In genomic region chr1:200588698-200589097, GRCh38 we compare ENCODE assay signal across 12 cellular contexts. TPM values are rescaled to one million over a fixed set of nuclear protein-coding genes. Genes with fewer than 3 reads are reported as not detected.
A peak's percentile ranks its signal among the peaks of the same experiment; 100 is the strongest.
DNase-seq lines count a peak whose midpoint lies in the region; ATAC-seq and TF ChIP-seq lines count a peak whose summit lies in the region.
"Had no signal": no experiment of that assay in that cellular context is flagged by ENCODE, and none has a peak within 500 bp of the region (broad histone marks: within the 10 kb centered on the region; RNA-seq: fewer than 3 reads in every experiment).

No MANE protein-coding gene starts in this region.

- H3K36me3 ChIP-seq in left lung (no peaks in the 10 kb centered on the region), Caco-2 (ENCODE audit: control insufficient read depth, insufficient read depth, low read length) (no peaks in the 10 kb centered on the region; the same call in 1 of the 2 replicates)

- H3K4me1 ChIP-seq in left lung = peaks cover 0 to 2% of the 10 kb centered on the region in 2 donors
- no peaks in the 10 kb centered on the region for H3K4me1 ChIP-seq in Caco-2

- ATAC-seq in GM21447 (IDR thresholded peaks at IDR 0.05; ENCODE audit: unreplicated experiment) (peak; percentile 70), left lung (peak; percentile 80), GM21737 (IDR thresholded peaks at IDR 0.05; ENCODE audit: unreplicated experiment) (no peak)
- ATAC-seq: SK-N-SH treated with all-trans-retinoic acid at 6 μM for 48 hours had no signal

- H3K9me3 Mint-ChIP-seq in Caco-2 (ENCODE audit: unreplicated experiment) = no peaks in the 10 kb centered on the region
- H3K9me3 Mint-ChIP-seq: immature natural killer cell had no signal

- H3K4me1 Mint-ChIP-seq in Caco-2 (ENCODE audit: low read depth, unreplicated experiment) = peaks cover 8% of the 10 kb centered on the region
- H3K4me1 Mint-ChIP-seq: immature natural killer cell had no signal

- CTCF ChIA-PET in Caco-2 (lab: Charles Lee) = no interaction called here

- no peak overlapping the region for H3K27ac Mint-ChIP-seq in Caco-2 (ENCODE audit: unreplicated experiment)
- H3K27ac Mint-ChIP-seq: immature natural killer cell had no signal

- intact Hi-C loops in left lung (cut with DNase I) = no loop called here
- intact Hi-C loops in Caco-2 (cut with micrococcal nuclease; ENCODE audit: unreplicated experiment) = no loop called here

- no peaks in the 10 kb centered on the region for H3K27me3 Mint-ChIP-seq in Caco-2 (ENCODE audit: insufficient read depth, unreplicated experiment)

- no peak overlapping the region for H3K4me3 ChIP-seq in GM12865 (ENCODE audit: low read depth, low read length)
- H3K4me3 ChIP-seq in left lung = no peak overlapping the region
- H3K4me3 ChIP-seq in Caco-2 (ENCODE audit: low read depth, low read length) = no peak overlapping the region

- BruUV-seq in Caco-2 (replicated peaks; lab: Mats Ljungman, UMichigan) = no TSS peak

- TF ChIP-seq CTCF in GM12865 (IDR thresholded peaks at IDR 0.05; ENCODE audit: insufficient read depth, low read depth, low read length, missing control alignments) = no peak
- TF ChIP-seq CTCF in left lung (IDR thresholded peaks at IDR 0.05) = no peak
- no peak for TF ChIP-seq CTCF in Caco-2 (IDR thresholded peaks at IDR 0.05; ENCODE audit: insufficient read depth in 1 of 2, low read depth in 1 of 2, low read length in 1 of 2, severe bottlenecking in 1 of 2, unreplicated experiment in 1 of 2)

- POLR2A ChIA-PET in Caco-2 (lab: Charles Lee) = no interaction called here

- H3K36me3 Mint-ChIP-seq in Caco-2 (ENCODE audit: insufficient read depth, unreplicated experiment) = peaks cover 28% of the 10 kb centered on the region

- peak overlapping the region in 1 of 2 donors; percentile 81 for H3K27ac ChIP-seq in left lung

- H3K9me3 ChIP-seq in left lung = no peaks in the 10 kb centered on the region
- no peaks in the 10 kb centered on the region for H3K9me3 ChIP-seq in Caco-2

- no peaks in the 10 kb centered on the region for H3K27me3 ChIP-seq in left lung
- no peaks in the 10 kb centered on the region for H3K27me3 ChIP-seq in Caco-2 (replicated peaks; ENCODE audit: control insufficient read depth, insufficient read depth, low read length)

- H3K4me3 Mint-ChIP-seq in Caco-2 (ENCODE audit: unreplicated experiment) = no peak overlapping the region
- H3K4me3 Mint-ChIP-seq: immature natural killer cell had no signal

- DNase-seq in GM12865 (ENCODE audit: low read depth) = peak; percentile 17
- peak; percentile 39 for DNase-seq in KG1 (lab: John Stamatoyannopoulos, UW)
- no peak for DNase-seq in left lung
- DNase-seq in COR-L47 (lab: John Stamatoyannopoulos, UW) = no peak
- no peak for DNase-seq in activated CD4-positive, alpha-beta T cell treated with anti-CD3 and anti-CD28 coated beads for 4 hours
- no peak for DNase-seq in Caco-2
- DNase-seq: caudate nucleus; immature natural killer cell; stimulated activated CD8-positive, alpha-beta memory T cell treated with anti-CD3 and anti-CD28 coated beads, Interleukin-4, amount 100 ng/mL, for 48 hours had no signal

RNA-seq across cellular contexts. Expression of gene KIF14, which starts 31.9 kb away (rescaled TPM):
- total RNA-seq in left lung = 1 to 10 TPM in 1 of 2 donors, under 1 TPM in 1; 0.71 to 2.2 TPM
- 11.6 and 12.3 TPM in 2 replicates for total RNA-seq in Caco-2 (2022)

Comparison
In these comparisons a context has a peak if more than half of its experiments do, and no peak if none do; other contexts are left out.
1. DNase-seq: peak in GM12865 (single experiment) and KG1 (single experiment); none in left lung (0 of 2), COR-L47 (single experiment), activated CD4-positive, alpha-beta T cell treated with anti-CD3 and anti-CD28 coated beads for 4 hours (0 of 2) and Caco-2 (0 of 2).